In the genomic region with DNA sequence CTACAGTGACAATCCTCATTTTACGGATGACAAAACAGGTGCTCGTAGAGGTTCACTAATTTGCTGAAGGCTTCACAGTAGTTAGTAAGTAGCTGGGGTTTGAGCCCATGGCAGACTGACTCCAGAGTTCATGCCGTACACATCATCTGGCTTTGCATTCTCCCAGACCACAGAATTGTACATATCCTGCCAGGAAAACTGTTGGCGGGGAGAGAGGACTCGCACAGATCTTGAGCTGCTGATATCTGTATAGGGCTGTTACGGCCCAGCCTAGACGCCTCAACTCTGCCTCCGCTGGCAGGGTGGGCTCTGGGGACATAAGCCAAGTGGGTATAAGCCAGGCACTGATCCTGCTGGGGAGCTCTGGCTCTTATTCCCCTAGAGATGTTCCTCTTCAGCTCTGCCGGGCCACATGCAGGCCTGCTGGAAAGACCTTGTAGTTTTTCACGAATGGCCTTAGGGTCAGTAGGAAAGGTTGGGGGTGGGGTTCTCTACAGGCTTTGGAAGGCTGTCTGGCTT, we compare ENCODE assay signal across 8 cellular contexts. TPM values are rescaled to one million over a fixed set of nuclear protein-coding genes. Genes with fewer than 3 reads are reported as not detected.
A peak's percentile ranks its signal among the peaks of the same experiment; 100 is the strongest.
DNase-seq lines count a peak whose midpoint lies in the region; ATAC-seq and TF ChIP-seq lines count a peak whose summit lies in the region.

No MANE protein-coding gene starts in this region.

- peaks cover 61% of the 10 kb centered on the region for H3K4me1 Mint-ChIP-seq in activated CD4-positive, alpha-beta T cell treated with anti-CD3 and anti-CD28 coated beads, Interleukin-2, amount 10 ng/mL, durations not matched to agents 7 days and 5 days
- peaks cover 73% of the 10 kb centered on the region for H3K4me1 Mint-ChIP-seq in activated CD4-positive, alpha-beta T cell treated with anti-CD3 and anti-CD28 coated beads for 36 hours

- no peak overlapping the region for H2AFZ ChIP-seq in mesenchymal stem cell (ENCODE audit: low read depth, low read length)

- H3K4me1 ChIP-seq in mesenchymal stem cell (ENCODE audit: control insufficient read depth, insufficient read depth, low read depth, low read length) (peaks cover 27% of the 10 kb centered on the region), uterus (peaks cover 9 to 50% of the 10 kb centered on the region in 2 donors)

- 52% methylated on average over 10 of the region's 10 CpGs for WGBS in mesenchymal stem cell

- POLR2A ChIA-PET in activated CD4-positive, alpha-beta T cell treated with anti-CD3 and anti-CD28 coated beads, Interleukin-2, amount 10 ng/mL, durations not matched to agents 7 days and 5 days (lab: Charles Lee), result no interaction called here
- POLR2A ChIA-PET in activated CD4-positive, alpha-beta T cell treated with anti-CD3 and anti-CD28 coated beads for 36 hours (lab: Charles Lee), result no interaction called here

- no peak overlapping the region for H3K4ac ChIP-seq in mesenchymal stem cell (ENCODE audit: low read depth in 1 of 2, low read length in 2 of 2)

- peak overlapping the region; percentile 61 for H3K9ac ChIP-seq in mesenchymal stem cell (ENCODE audit: low read length)

- H3K27me3 ChIP-seq in mesenchymal stem cell (ENCODE audit: control insufficient read depth in 1 of 2, insufficient read depth in 1 of 2, low read length in 2 of 2) (no peaks in the 10 kb centered on the region), uterus (no peaks in the 10 kb centered on the region)

- no peak overlapping the region for H4K8ac ChIP-seq in mesenchymal stem cell (ENCODE audit: low read length)

- H3K9me3 ChIP-seq in mesenchymal stem cell (ENCODE audit: control insufficient read depth, low read length) (no peaks in the 10 kb centered on the region), uterus (no peaks in the 10 kb centered on the region)

- H3K9me3 Mint-ChIP-seq in activated CD4-positive, alpha-beta T cell treated with anti-CD3 and anti-CD28 coated beads, Interleukin-2, amount 10 ng/mL, durations not matched to agents 7 days and 5 days, result no peaks in the 10 kb centered on the region
- H3K9me3 Mint-ChIP-seq in activated CD4-positive, alpha-beta T cell treated with anti-CD3 and anti-CD28 coated beads for 36 hours (ENCODE audit: low read depth), result no peaks in the 10 kb centered on the region

- no peak overlapping the region for H3K4me3 Mint-ChIP-seq in activated CD4-positive, alpha-beta T cell treated with anti-CD3 and anti-CD28 coated beads, Interleukin-2, amount 10 ng/mL, durations not matched to agents 7 days and 5 days
- no peak overlapping the region for H3K4me3 Mint-ChIP-seq in activated CD4-positive, alpha-beta T cell treated with anti-CD3 and anti-CD28 coated beads for 36 hours

- no peak for TF ChIP-seq CTCF in coronary artery (IDR thresholded peaks at IDR 0.05)
- TF ChIP-seq CTCF in uterus (IDR thresholded peaks at IDR 0.05), result no peak

- no peak overlapping the region for H3K4me2 ChIP-seq in mesenchymal stem cell (ENCODE audit: low read length, poor library complexity, severe bottlenecking)

- H3K36me3 Mint-ChIP-seq in activated CD4-positive, alpha-beta T cell treated with anti-CD3 and anti-CD28 coated beads, Interleukin-2, amount 10 ng/mL, durations not matched to agents 7 days and 5 days (ENCODE audit: low read depth), result peaks cover 15% of the 10 kb centered on the region
- peaks cover 21% of the 10 kb centered on the region for H3K36me3 Mint-ChIP-seq in activated CD4-positive, alpha-beta T cell treated with anti-CD3 and anti-CD28 coated beads for 36 hours (ENCODE audit: low read depth)

- H3K14ac ChIP-seq in mesenchymal stem cell (ENCODE audit: low read length in 2 of 2), result no peak overlapping the region

- no peak overlapping the region for H2BK12ac ChIP-seq in mesenchymal stem cell (ENCODE audit: low read length in 2 of 2)

- peak overlapping the region; percentile 50 for H2BK15ac ChIP-seq in mesenchymal stem cell (ENCODE audit: low read depth, poor library complexity, severe bottlenecking)

- H4K91ac ChIP-seq in mesenchymal stem cell (ENCODE audit: low read length), result no peak overlapping the region

- no peak for ATAC-seq in activated CD4-positive, alpha-beta T cell treated with anti-CD3 and anti-CD28 coated beads for 36 hours
- ATAC-seq in GM21786 (IDR thresholded peaks at IDR 0.05; ENCODE audit: unreplicated experiment) (no peak), HG03565 (IDR thresholded peaks at IDR 0.05; ENCODE audit: unreplicated experiment) (no peak)

- CTCF ChIA-PET in activated CD4-positive, alpha-beta T cell treated with anti-CD3 and anti-CD28 coated beads, Interleukin-2, amount 10 ng/mL, durations not matched to agents 7 days and 5 days (lab: Charles Lee), result interaction anchor here (1.1 to 2.9 kb wide), 2 partner anchors 10 to 12 kb away, joined by 3 to 14 read pairs; no protein-coding TSS in a partner anchor
- CTCF ChIA-PET in activated CD4-positive, alpha-beta T cell treated with anti-CD3 and anti-CD28 coated beads for 36 hours (lab: Charles Lee), result interaction anchor here (1.8 to 2.7 kb wide), 2 partner anchors 11 to 13 kb away, joined by 5 to 8 read pairs; no protein-coding TSS in a partner anchor

- peak overlapping the region; percentile 33 for H3K27ac Mint-ChIP-seq in activated CD4-positive, alpha-beta T cell treated with anti-CD3 and anti-CD28 coated beads, Interleukin-2, amount 10 ng/mL, durations not matched to agents 7 days and 5 days
- H3K27ac Mint-ChIP-seq in activated CD4-positive, alpha-beta T cell treated with anti-CD3 and anti-CD28 coated beads for 36 hours, result no peak overlapping the region

- no peak for DNase-seq in activated CD4-positive, alpha-beta T cell treated with anti-CD3 and anti-CD28 coated beads, Interleukin-2, amount 10 ng/mL, durations not matched to agents 7 days and 5 days
- no peak for DNase-seq in activated CD4-positive, alpha-beta T cell treated with anti-CD3 and anti-CD28 coated beads for 36 hours
- DNase-seq in coronary artery (ENCODE audit: low spot score) (no peak), mesenchymal stem cell (peak; percentile 86), uterus (peak in 1 of 2 donors; percentile 27)
- DNase-seq in stimulated activated CD8-positive, alpha-beta memory T cell treated with anti-CD3 and anti-CD28 coated beads, Interleukin-4, amount 100 ng/mL, for 48 hours, result no peak

- no peaks in the 10 kb centered on the region for H3K79me1 ChIP-seq in mesenchymal stem cell (replicated peaks; ENCODE audit: low read length, poor library complexity, severe bottlenecking)

- no peak overlapping the region for H3K23ac ChIP-seq in mesenchymal stem cell (ENCODE audit: low read length in 2 of 2)

- no peak overlapping the region for H2BK120ac ChIP-seq in mesenchymal stem cell (ENCODE audit: low read depth, low read length)

- no peak overlapping the region for H2AK5ac ChIP-seq in mesenchymal stem cell (ENCODE audit: low read length, severe bottlenecking)

- H3K36me3 ChIP-seq in mesenchymal stem cell (ENCODE audit: control insufficient read depth in 1 of 2, insufficient read depth in 2 of 2, low read depth in 1 of 2, low read length in 2 of 2) (peaks cover 0 to 8% of the 10 kb centered on the region in 2 experiments), uterus (no peaks in the 10 kb centered on the region)

- no peak overlapping the region for H2BK5ac ChIP-seq in mesenchymal stem cell (ENCODE audit: low read depth, low read length, poor library complexity, severe bottlenecking)

- no peak for TF ChIP-seq POLR2A in uterus (IDR thresholded peaks at IDR 0.05)

- H3K4me3 ChIP-seq in coronary artery, result peak overlapping the region; percentile 42
- peak overlapping the region in 1 of 2 experiments; percentile 52 for H3K4me3 ChIP-seq in mesenchymal stem cell (ENCODE audit: insufficient read depth in 1 of 2, low read depth in 1 of 2, low read length in 2 of 2)
- H3K4me3 ChIP-seq in uterus, result peak overlapping the region in 1 of 2 donors; percentile 5

- H3K27ac ChIP-seq in coronary artery (peak overlapping the region; percentile 53 to 54), mesenchymal stem cell (ENCODE audit: low read length, poor library complexity, severe bottlenecking) (peak overlapping the region; percentile 42), uterus (peak overlapping the region; percentile 22 to 51)

- no peaks in the 10 kb centered on the region for H3K27me3 Mint-ChIP-seq in activated CD4-positive, alpha-beta T cell treated with anti-CD3 and anti-CD28 coated beads, Interleukin-2, amount 10 ng/mL, durations not matched to agents 7 days and 5 days
- H3K27me3 Mint-ChIP-seq in activated CD4-positive, alpha-beta T cell treated with anti-CD3 and anti-CD28 coated beads for 36 hours, result no peaks in the 10 kb centered on the region

- intact Hi-C loops in activated CD4-positive, alpha-beta T cell treated with anti-CD3 and anti-CD28 coated beads for 36 hours (cut with DNase I, micrococcal nuclease), result no loop called here
- intact Hi-C loops in uterus (cut with DNase I; ENCODE audit: low total_unique reads), result no loop called here

- no peak overlapping the region for H3K18ac ChIP-seq in mesenchymal stem cell (ENCODE audit: low read depth in 1 of 2, low read length in 2 of 2)

RNA-seq across cellular contexts. Expression of a gene that starts 16.3 kb away (rescaled TPM):
- total RNA-seq in activated CD4-positive, alpha-beta T cell treated with anti-CD3 and anti-CD28 coated beads, Interleukin-2, amount 10 ng/mL, durations not matched to agents 7 days and 5 days, result 100 to 1,000 TPM; 203 to 213 TPM
- total RNA-seq in activated CD4-positive, alpha-beta T cell treated with anti-CD3 and anti-CD28 coated beads for 36 hours, result 100 to 1,000 TPM; 225 to 339 TPM
- polyA plus RNA-seq in mesenchymal stem cell (2013, experiment 1 of 2), result 133 TPM
- polyA plus RNA-seq in mesenchymal stem cell (2013, experiment 2 of 2), result 124 TPM
- 100 to 1,000 TPM in 1 of 4 donors, 10 to 100 TPM in 3; 33.3 to 202 (median 47.1) TPM for total RNA-seq in uterus
